8 cellular contexts compared by ENCODE assay signal in genomic region chr13:31038834-31039552, GRCh38.
DNase-seq lines count a peak whose midpoint lies in the region; ATAC-seq, FAIRE-seq and TF ChIP-seq lines count a peak whose summit lies in the region.

No MANE protein-coding gene starts in this region.

- FAIRE-seq in HTR-8/SVneo (lab: Jason Lieb, UNC) = no peak

- no peaks in the 10 kb centered on the region for H3K9me3 ChIP-seq in PC-3 (ENCODE audit: low read length)

- H3K4me1 ChIP-seq in PC-3 (ENCODE audit: insufficient read depth, low read length) = peaks cover 10% of the 10 kb centered on the region

- H3K27ac ChIP-seq in PC-3 (ENCODE audit: low read length) = no peak overlapping the region

- H3F3A ChIP-seq in PC-3 (ENCODE audit: low read length, unreplicated experiment) = no peaks in the 10 kb centered on the region

- DNase-seq in activated naive CD4-positive, alpha-beta T cell treated with Interleukin-2 at 50 U/mL for 16 hours = peak; percentile 11
- DNase-seq in activated naive CD4-positive, alpha-beta T cell (lab: John Stamatoyannopoulos, UW) = no peak
- peak; percentile 63 for DNase-seq in PC-3
- peak; percentile 59 for DNase-seq in islet precursor cell
- DNase-seq in NCI-H1930 (lab: John Stamatoyannopoulos, UW) = no peak
- DNase-seq in HTR-8/SVneo (ENCODE audit: insufficient read length, low spot score) = no peak
- no peak for DNase-seq in medulla oblongata (ENCODE audit: extremely low spot score)

- ATAC-seq in HG02973 (IDR thresholded peaks at IDR 0.05; ENCODE audit: unreplicated experiment) (peak; percentile 68), PC-3 (peak; percentile 33)

- peaks cover 25% of the 10 kb centered on the region for H3K27me3 ChIP-seq in PC-3 (ENCODE audit: low read length)

- no peaks in the 10 kb centered on the region for H3K9me2 ChIP-seq in PC-3 (replicated peaks; ENCODE audit: low read length)

- no peaks in the 10 kb centered on the region for H4K20me1 ChIP-seq in PC-3 (ENCODE audit: low read length)

- H3K79me2 ChIP-seq in PC-3 (ENCODE audit: low read length) = no peaks in the 10 kb centered on the region

- CTCF ChIA-PET in PC-3 (lab: Charles Lee) = no interaction called here

- POLR2A ChIA-PET in PC-3 (lab: Charles Lee; ENCODE audit: unreplicated experiment) = no interaction called here

- TF ChIP-seq CTCF in PC-3 (conservative IDR thresholded peaks at IDR 0.05; ENCODE audit: low read depth, low read length) = no peak

- H2AFZ ChIP-seq in PC-3 (ENCODE audit: low read length) = no peak overlapping the region

- H3K4me2 ChIP-seq in PC-3 (ENCODE audit: low read length) = no peak overlapping the region

- BruUV-seq in PC-3 (replicated peaks; lab: Mats Ljungman, UMichigan) = no TSS peak

- no peak overlapping the region for H3K9ac ChIP-seq in PC-3 (ENCODE audit: low read length)

- no peaks in the 10 kb centered on the region for H3K36me3 ChIP-seq in PC-3 (ENCODE audit: low read depth, low read length)

- intact Hi-C loops in PC-3 (cut with micrococcal nuclease) = no loop called here

- H3K4me3 ChIP-seq in PC-3 (ENCODE audit: low read length) = no peak overlapping the region

Comparison
In these comparisons a context has a peak if more than half of its experiments do, and no peak if none do; other contexts are left out.
1. DNase-seq: peak in activated naive CD4-positive, alpha-beta T cell treated with Interleukin-2 at 50 U/mL for 16 hours (single experiment), PC-3 (single experiment) and islet precursor cell (single experiment); none in activated naive CD4-positive, alpha-beta T cell (0 of 4), NCI-H1930 (0 of 2), HTR-8/SVneo (single experiment) and medulla oblongata (single experiment).